In genomic region chr10:35329520-35329919, GRCh38 we compare ENCODE assay signal across 1 cellular context.
TF ChIP-seq lines count a peak whose summit lies in the region.

No MANE protein-coding gene starts in this region.

TF ChIP-seq in SK-N-SH treated with all-trans-retinoic acid at 6 μM for 48 hours, 23 proteins besides CTCF, POLR2A, EP300 and RAD21 (continued from another document):
- no peak for TF ChIP-seq TSHZ2 (CRISPR knock-in tag; IDR thresholded peaks at IDR 0.05)
- no peak for TF ChIP-seq ZNF70 (CRISPR knock-in tag; IDR thresholded peaks at IDR 0.05)
